20 cellular contexts compared by ENCODE assay signal in the genomic region with DNA sequence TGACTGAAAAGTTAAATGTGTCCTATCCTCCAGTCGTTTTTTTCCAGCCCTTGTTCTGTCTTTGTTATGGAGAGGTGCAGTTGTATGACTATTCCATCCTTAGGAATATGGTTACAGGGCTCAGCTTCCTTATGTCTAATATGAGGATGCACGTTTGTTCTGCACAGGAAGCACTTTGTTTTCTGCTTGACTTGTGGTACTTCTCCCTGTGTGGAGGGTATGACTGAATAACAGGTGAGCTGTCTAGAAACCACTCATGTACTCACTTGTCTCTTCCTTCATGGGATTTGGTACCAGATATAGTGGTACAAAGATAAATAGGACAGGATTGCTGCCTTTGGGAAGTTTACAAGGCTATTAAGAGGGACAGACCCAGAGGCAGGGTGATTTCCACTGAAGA. TPM values are rescaled to one million over a fixed set of nuclear protein-coding genes. Genes with fewer than 3 reads are reported as not detected.
"Had no signal": no experiment of that assay in that cellular context is flagged by ENCODE, and none has a peak within 500 bp of the region (broad histone marks: within the 10 kb centered on the region; RNA-seq: fewer than 3 reads in every experiment).

No MANE protein-coding gene starts in this region.

- ATAC-seq: left lung had no signal

- H3K9me3 ChIP-seq: left lung, transverse colon had no signal

- H3K4me3 ChIP-seq: heart left ventricle, left lung, neural progenitor cell, right atrium auricular region, skin epidermis, transverse colon had no signal

- H3K4me1 ChIP-seq: neural progenitor cell, parathyroid adenoma had no signal

- H3K27ac Mint-ChIP-seq: activated naive CD4-positive, alpha-beta T cell treated with anti-CD3 and anti-CD28 coated beads, Interleukin-2, amount 50 U/mL, for 72 hours; neural progenitor cell had no signal

- DNase-seq: activated CD4-positive, alpha-beta T cell treated with anti-CD3 and anti-CD28 coated beads for 4 hours; activated CD8-positive, alpha-beta memory T cell treated with anti-CD3 and anti-CD28 coated beads for 24 hours; aorta; effector CD4-positive, alpha-beta T cell; heart left ventricle; islet precursor cell; left lung; T-cell; T1000; transverse colon had no signal

- H3K4me3 Mint-ChIP-seq: neural progenitor cell, T-cell had no signal

- H3K9me3 Mint-ChIP-seq: neural progenitor cell had no signal

- H2AFZ ChIP-seq: neural progenitor cell, parathyroid adenoma had no signal

- H3K27me3 ChIP-seq: heart left ventricle, left lung, neural progenitor cell, right atrium auricular region, transverse colon had no signal

- H3K27ac ChIP-seq: heart left ventricle, left lung, neural progenitor cell, parathyroid adenoma, right atrium auricular region, skin epidermis, transverse colon had no signal

- H3K4me2 ChIP-seq: neural progenitor cell had no signal

- H3K27me3 Mint-ChIP-seq: T-cell had no signal

- H3K9ac ChIP-seq: neural progenitor cell, parathyroid adenoma had no signal

- H3K36me3 ChIP-seq: neural progenitor cell, right atrium auricular region, transverse colon had no signal

RNA-seq across cellular contexts. Expression of gene GSTT4, which starts 23.3 kb away (rescaled TPM):
- total RNA-seq: activated naive CD4-positive, alpha-beta T cell treated with anti-CD3 and anti-CD28 coated beads, Interleukin-2, amount 50 U/mL, for 72 hours; aorta; cardiac septum; fibroblast of lung; frontal cortex; heart left ventricle; left lung; mesenteric fat pad; myocyte; right atrium auricular region; T-cell; transverse colon had no signal
- polyA plus RNA-seq: aorta, fibroblast of lung, heart left ventricle had no signal

RNA-seq across cellular contexts. Expression of gene GSTT2, which starts 48.6 kb away (rescaled TPM):
- total RNA-seq: mesenteric fat pad, myocyte, T-cell had no signal
- polyA plus RNA-seq: aorta had no signal
